ENCODE assay signal across 10 cellular contexts in the genomic region with DNA sequence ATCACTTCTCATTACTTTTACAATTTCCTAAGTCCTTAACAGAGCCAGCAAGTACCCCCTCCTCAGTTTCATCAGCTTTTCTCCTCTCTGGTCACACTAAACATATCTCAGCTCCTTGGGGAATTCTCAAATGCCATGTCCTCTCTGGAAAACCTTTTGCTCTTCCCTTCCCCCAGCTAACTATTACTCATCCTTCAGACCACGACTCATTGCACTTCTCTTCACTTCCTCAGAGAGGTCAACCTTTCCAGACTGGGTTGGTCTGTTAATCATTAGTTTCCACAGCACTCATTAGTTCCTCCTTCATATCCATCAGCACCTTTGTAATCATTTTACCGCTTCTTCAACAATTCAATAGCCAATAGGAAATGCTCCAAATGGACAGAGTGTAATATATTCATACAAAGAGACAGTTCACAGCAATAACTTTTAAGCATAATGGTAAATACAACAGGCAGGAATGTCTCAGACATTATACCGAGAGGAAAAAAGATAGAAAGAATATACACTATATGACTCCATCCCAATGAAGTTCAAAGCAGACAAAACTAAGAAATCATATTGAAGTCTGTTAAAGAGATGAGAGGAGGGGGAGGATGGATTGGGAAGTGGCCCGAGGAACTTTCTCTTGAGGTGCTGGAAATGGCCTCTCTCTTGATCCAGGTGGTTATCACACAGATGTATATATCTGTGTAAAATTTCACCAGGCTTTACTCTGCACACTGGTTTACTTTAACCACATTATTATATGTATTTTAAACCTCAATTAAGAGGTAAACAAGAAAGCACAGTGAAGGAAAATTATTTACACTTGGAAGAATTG. TPM values are rescaled to one million over a fixed set of nuclear protein-coding genes. Genes with fewer than 3 reads are reported as not detected.
DNase-seq lines count a peak whose midpoint lies in the region; ATAC-seq, FAIRE-seq and TF ChIP-seq lines count a peak whose summit lies in the region.
"Had no signal": no experiment of that assay in that cellular context is flagged by ENCODE, and none has a peak within 500 bp of the region (broad histone marks: within the 10 kb centered on the region; RNA-seq: fewer than 3 reads in every experiment).

No MANE protein-coding gene starts in this region.

- H3K36me3 ChIP-seq in astrocyte (ENCODE audit: insufficient read depth, low read length) (no peaks in the 10 kb centered on the region), psoas muscle (ENCODE audit: insufficient read depth in 1 of 2, low read depth in 1 of 2) (peaks cover 0 to 6% of the 10 kb centered on the region in 2 donors)

- peaks cover 17% of the 10 kb centered on the region for H3K4me1 Mint-ChIP-seq in activated naive CD4-positive, alpha-beta T cell treated with anti-CD3 and anti-CD28 coated beads for 36 hours (ENCODE audit: low read depth)
- peaks cover 36% of the 10 kb centered on the region for H3K4me1 Mint-ChIP-seq in astrocyte (ENCODE audit: low read depth, unreplicated experiment)
- peaks cover 6% of the 10 kb centered on the region for H3K4me1 Mint-ChIP-seq in stimulated activated effector memory CD8-positive, alpha-beta T cell treated with anti-CD3 and anti-CD28 coated beads, Interleukin-12 subunit alpha, Interleukin-12 subunit beta, amount 100 ng/mL, for 72 hours
- peaks cover 6% of the 10 kb centered on the region for H3K4me1 Mint-ChIP-seq in activated T-cell treated with anti-CD3 and anti-CD28 coated beads, Interleukin-2, amount 50 U/mL, for 4 hours (ENCODE audit: low read depth)

- peak overlapping the region; percentile 1 for H3K27ac Mint-ChIP-seq in activated naive CD4-positive, alpha-beta T cell treated with anti-CD3 and anti-CD28 coated beads for 36 hours
- peak overlapping the region; percentile 77 for H3K27ac Mint-ChIP-seq in astrocyte (ENCODE audit: unreplicated experiment)
- H3K27ac Mint-ChIP-seq in stimulated activated effector memory CD8-positive, alpha-beta T cell treated with anti-CD3 and anti-CD28 coated beads, Interleukin-12 subunit alpha, Interleukin-12 subunit beta, amount 100 ng/mL, for 72 hours, result no peak overlapping the region
- H3K27ac Mint-ChIP-seq: B cell had no signal

- peaks cover 20% of the 10 kb centered on the region for H3K36me3 Mint-ChIP-seq in activated naive CD4-positive, alpha-beta T cell treated with anti-CD3 and anti-CD28 coated beads for 36 hours (ENCODE audit: low read depth)
- H3K36me3 Mint-ChIP-seq in astrocyte (ENCODE audit: low read depth, unreplicated experiment), result peaks cover 23% of the 10 kb centered on the region
- no peaks in the 10 kb centered on the region for H3K36me3 Mint-ChIP-seq in stimulated activated effector memory CD8-positive, alpha-beta T cell treated with anti-CD3 and anti-CD28 coated beads, Interleukin-12 subunit alpha, Interleukin-12 subunit beta, amount 100 ng/mL, for 72 hours
- peaks cover 24% of the 10 kb centered on the region for H3K36me3 Mint-ChIP-seq in activated T-cell treated with anti-CD3 and anti-CD28 coated beads, Interleukin-2, amount 50 U/mL, for 4 hours (ENCODE audit: insufficient read depth)

- H4K20me1 ChIP-seq in astrocyte (ENCODE audit: insufficient read depth, low read length), result no peaks in the 10 kb centered on the region

- H3K27ac ChIP-seq in astrocyte (ENCODE audit: low read depth, low read length), result peak overlapping the region; percentile 0
- H3K27ac ChIP-seq in psoas muscle, result no peak overlapping the region
- H3K27ac ChIP-seq: parathyroid adenoma had no signal

- H3K4me2 ChIP-seq in astrocyte (ENCODE audit: low read length), result peak overlapping the region; percentile 49

- no peaks in the 10 kb centered on the region for H3K79me2 ChIP-seq in astrocyte (ENCODE audit: insufficient read depth, low read length)
- H3K79me2 ChIP-seq: parathyroid adenoma had no signal

- 61 to 69% (median 68%) methylated on average over 4 of the region's 4 CpGs for WGBS in psoas muscle, 3 donors

- CTCF ChIA-PET in activated naive CD4-positive, alpha-beta T cell treated with anti-CD3 and anti-CD28 coated beads for 36 hours (lab: Charles Lee), result no interaction called here

- no peak for DNase-seq in activated naive CD4-positive, alpha-beta T cell treated with anti-CD3 and anti-CD28 coated beads for 36 hours
- DNase-seq in activated naive CD4-positive, alpha-beta T cell treated with anti-CD3 and anti-CD28 coated beads, Interleukin-2, amount 50 U/mL, for 16 hours, result no peak
- peak; percentile 73 for DNase-seq in astrocyte (ENCODE audit: low read depth)
- DNase-seq in stimulated activated effector memory CD8-positive, alpha-beta T cell treated with anti-CD3 and anti-CD28 coated beads, Interleukin-12 subunit alpha, Interleukin-12 subunit beta, amount 100 ng/mL, for 72 hours (ENCODE audit: low spot score in 2 of 2), result no peak
- no peak for DNase-seq in stimulated activated CD4-positive, alpha-beta T cell treated with anti-CD3 and anti-CD28 coated beads, Interleukin-15, amount 100 ng/mL, for 24 hours
- DNase-seq in psoas muscle, result no peak
- no peak for DNase-seq in activated T-cell treated with anti-CD3 and anti-CD28 coated beads, Interleukin-2, amount 50 U/mL, for 4 hours

- intact Hi-C loops in activated naive CD4-positive, alpha-beta T cell treated with anti-CD3 and anti-CD28 coated beads for 36 hours (cut with micrococcal nuclease), result no loop called here
- intact Hi-C loops in psoas muscle (cut with DNase I), result no loop called here

- TF ChIP-seq CTCF in astrocyte (IDR thresholded peaks at IDR 0.05; ENCODE audit: insufficient read depth, low read depth, low read length), result no peak
- TF ChIP-seq CTCF in psoas muscle (IDR thresholded peaks at IDR 0.05), result no peak

- no peak overlapping the region for H2AFZ ChIP-seq in astrocyte (ENCODE audit: low read depth, low read length)
- H2AFZ ChIP-seq: parathyroid adenoma had no signal

- peak; percentile 100 for ATAC-seq in HG03196 (IDR thresholded peaks at IDR 0.05; ENCODE audit: unreplicated experiment)
- peak; percentile 40 for ATAC-seq in stimulated activated effector memory CD8-positive, alpha-beta T cell treated with anti-CD3 and anti-CD28 coated beads, Interleukin-12 subunit alpha, Interleukin-12 subunit beta, amount 100 ng/mL, for 72 hours
- ATAC-seq in psoas muscle, result no peak
- no peak for ATAC-seq in activated T-cell treated with anti-CD3 and anti-CD28 coated beads, Interleukin-2, amount 50 U/mL, for 4 hours

- no peak overlapping the region for H3K4me3 Mint-ChIP-seq in activated naive CD4-positive, alpha-beta T cell treated with anti-CD3 and anti-CD28 coated beads for 36 hours
- peak overlapping the region; percentile 22 for H3K4me3 Mint-ChIP-seq in astrocyte (ENCODE audit: unreplicated experiment)
- H3K4me3 Mint-ChIP-seq in stimulated activated effector memory CD8-positive, alpha-beta T cell treated with anti-CD3 and anti-CD28 coated beads, Interleukin-12 subunit alpha, Interleukin-12 subunit beta, amount 100 ng/mL, for 72 hours, result no peak overlapping the region
- H3K4me3 Mint-ChIP-seq in activated T-cell treated with anti-CD3 and anti-CD28 coated beads, Interleukin-2, amount 50 U/mL, for 4 hours, result no peak overlapping the region
- H3K4me3 Mint-ChIP-seq: B cell had no signal

- H3K9me3 ChIP-seq in astrocyte (ENCODE audit: insufficient read depth, low read depth, low read length) (no peaks in the 10 kb centered on the region), psoas muscle (no peaks in the 10 kb centered on the region)

- peaks cover 12% of the 10 kb centered on the region for H3K4me1 ChIP-seq in astrocyte (ENCODE audit: insufficient read depth, low read length)
- no peaks in the 10 kb centered on the region for H3K4me1 ChIP-seq in psoas muscle
- H3K4me1 ChIP-seq: parathyroid adenoma had no signal

- no peak overlapping the region for H3K9ac ChIP-seq in astrocyte (ENCODE audit: low read length)
- H3K9ac ChIP-seq: parathyroid adenoma had no signal

- H3K9me3 Mint-ChIP-seq in activated naive CD4-positive, alpha-beta T cell treated with anti-CD3 and anti-CD28 coated beads for 36 hours, result no peaks in the 10 kb centered on the region
- H3K9me3 Mint-ChIP-seq in astrocyte (ENCODE audit: unreplicated experiment), result no peaks in the 10 kb centered on the region
- no peaks in the 10 kb centered on the region for H3K9me3 Mint-ChIP-seq in stimulated activated effector memory CD8-positive, alpha-beta T cell treated with anti-CD3 and anti-CD28 coated beads, Interleukin-12 subunit alpha, Interleukin-12 subunit beta, amount 100 ng/mL, for 72 hours
- no peaks in the 10 kb centered on the region for H3K9me3 Mint-ChIP-seq in activated T-cell treated with anti-CD3 and anti-CD28 coated beads, Interleukin-2, amount 50 U/mL, for 4 hours

- peak; percentile 81 for FAIRE-seq in astrocyte (lab: Jason Lieb, UNC)

- H3K27me3 ChIP-seq in astrocyte (ENCODE audit: insufficient read depth, low read length) (no peaks in the 10 kb centered on the region), psoas muscle (ENCODE audit: insufficient read depth in 3 of 3, low read length in 2 of 3) (no peaks in the 10 kb centered on the region)

- H3K27me3 Mint-ChIP-seq in activated naive CD4-positive, alpha-beta T cell treated with anti-CD3 and anti-CD28 coated beads for 36 hours (ENCODE audit: low read depth), result no peaks in the 10 kb centered on the region
- no peaks in the 10 kb centered on the region for H3K27me3 Mint-ChIP-seq in astrocyte (ENCODE audit: low read depth, unreplicated experiment)
- H3K27me3 Mint-ChIP-seq in activated T-cell treated with anti-CD3 and anti-CD28 coated beads, Interleukin-2, amount 50 U/mL, for 4 hours (ENCODE audit: low read depth), result no peaks in the 10 kb centered on the region
- H3K27me3 Mint-ChIP-seq: B cell had no signal

- H3K4me3 ChIP-seq in astrocyte (ENCODE audit: insufficient read depth, low read depth, low read length) (no peak overlapping the region), psoas muscle (no peak overlapping the region)

RNA-seq across cellular contexts. Expression of a gene that starts 39.6 kb away (rescaled TPM):
- total RNA-seq in activated naive CD4-positive, alpha-beta T cell treated with anti-CD3 and anti-CD28 coated beads for 36 hours, result 1 to 10 TPM; 3.4 to 4.1 TPM
- 90.9 and 91.8 TPM in 2 replicates for total RNA-seq in astrocyte
- 1 to 10 TPM; 3.9 to 4.9 (median 4.3) TPM for total RNA-seq in psoas muscle
- 1 to 10 TPM in 2 of 3 donors, under 1 TPM in 1; 0.61 to 2.7 (median 2.3) TPM for polyA plus RNA-seq in psoas muscle
- total RNA-seq in activated T-cell treated with anti-CD3 and anti-CD28 coated beads, Interleukin-2, amount 50 U/mL, for 4 hours, result 1 to 10 TPM; 2.1 to 3.1 (median 3.0) TPM

RNA-seq across cellular contexts. Expression of a gene that starts 56.2 kb away (rescaled TPM):
- 1 to 10 TPM; 7.3 to 7.8 TPM for total RNA-seq in activated naive CD4-positive, alpha-beta T cell treated with anti-CD3 and anti-CD28 coated beads for 36 hours
- total RNA-seq in astrocyte (498 and 551 TPM in 2 replicates), psoas muscle (100 to 1,000 TPM; 168 to 245 (median 201) TPM)
- polyA plus RNA-seq in psoas muscle, result 100 to 1,000 TPM in 1 of 3 donors, 10 to 100 TPM in 2; 19.2 to 108 (median 89.9) TPM
- total RNA-seq in activated T-cell treated with anti-CD3 and anti-CD28 coated beads, Interleukin-2, amount 50 U/mL, for 4 hours, result 1 to 10 TPM in 2 of 3 donors, under 1 TPM in 1; 0.94 to 2.4 (median 1.2) TPM

Comparison
In these comparisons a context has a peak if more than half of its experiments do, and no peak if none do; other contexts are left out.
1. ATAC-seq: peak in HG03196 (single experiment) and stimulated activated effector memory CD8-positive, alpha-beta T cell treated with anti-CD3 and anti-CD28 coated beads, Interleukin-12 subunit alpha, Interleukin-12 subunit beta, amount 100 ng/mL, for 72 hours (single experiment); none in psoas muscle (0 of 4) and activated T-cell treated with anti-CD3 and anti-CD28 coated beads, Interleukin-2, amount 50 U/mL, for 4 hours (0 of 2).
2. RNA of a gene that starts 39.6 kb away (total RNA-seq): 90.9 to 91.8 TPM in astrocyte; 3.9 to 4.9 TPM in psoas muscle, 3.4 to 4.1 TPM in activated naive CD4-positive, alpha-beta T cell treated with anti-CD3 and anti-CD28 coated beads for 36 hours and 2.1 to 3.1 TPM in activated T-cell treated with anti-CD3 and anti-CD28 coated beads, Interleukin-2, amount 50 U/mL, for 4 hours; every median in the first group is over 10 times any median in the second.
3. RNA of a gene that starts 56.2 kb away (total RNA-seq): 498 to 551 TPM in astrocyte and 168 to 245 TPM in psoas muscle; 7.3 to 7.8 TPM in activated naive CD4-positive, alpha-beta T cell treated with anti-CD3 and anti-CD28 coated beads for 36 hours and 0.94 to 2.4 TPM in activated T-cell treated with anti-CD3 and anti-CD28 coated beads, Interleukin-2, amount 50 U/mL, for 4 hours; every median in the first group is over 10 times any median in the second.